In the genomic region with DNA sequence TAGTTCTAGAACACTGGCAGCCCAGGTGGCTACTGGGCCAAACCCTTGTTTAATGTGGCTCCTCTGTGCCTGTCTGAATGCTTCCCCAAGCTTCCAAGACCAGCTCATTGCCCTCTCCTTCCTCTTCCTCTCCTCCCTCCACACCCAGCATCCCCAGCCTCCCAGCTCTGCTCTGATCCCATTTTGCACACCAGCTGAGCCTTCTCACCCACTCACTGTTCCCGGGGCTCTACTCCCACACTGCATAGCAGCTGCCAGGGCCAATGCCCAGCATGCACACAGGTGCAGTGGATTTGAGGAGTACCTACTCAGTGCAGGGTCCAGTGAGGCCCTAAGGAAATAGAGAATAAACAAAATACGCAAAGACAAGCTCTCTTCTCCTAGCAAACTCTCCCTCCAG, we compare ENCODE assay signal across 16 cellular contexts.
"Had no signal": no experiment of that assay in that cellular context is flagged by ENCODE, and none has a peak within 500 bp of the region (broad histone marks: within the 10 kb centered on the region; RNA-seq: fewer than 3 reads in every experiment).

No MANE protein-coding gene starts in this region.

- H3K4me2 ChIP-seq: smooth muscle cell had no signal

- H3K36me3 Mint-ChIP-seq: mesothelial cell of epicardium; naive B cell; natural killer cell treated with Interleukin-12 subunit alpha and Interleukin-12 subunit beta and Interleukin-15 and Interleukin-18, amount 100 ng/mL, for 72 hours; stimulated activated memory B cell treated with anti-CD40 and anti-IgM and Interleukin-4, amounts not matched to agents 10 μg/mL and 1 μg/mL and 100 μg/mL, for 72 hours; type B pancreatic cell had no signal

- H3K4me3 ChIP-seq: dorsolateral prefrontal cortex, mucosa of descending colon, ovary, psoas muscle, smooth muscle cell, testis, tibial artery had no signal

- H3K4me1 Mint-ChIP-seq: neural crest cell had no signal

- H3K27me3 ChIP-seq: dorsolateral prefrontal cortex, ovary, testis, tibial artery had no signal

- H3K4me1 ChIP-seq: psoas muscle, testis, tibial artery had no signal

- H3K9me3 Mint-ChIP-seq: mesothelial cell of epicardium; naive B cell; natural killer cell treated with Interleukin-12 subunit alpha and Interleukin-12 subunit beta and Interleukin-15 and Interleukin-18, amount 100 ng/mL, for 72 hours; neural crest cell; stimulated activated memory B cell treated with anti-CD40 and anti-IgM and Interleukin-4, amounts not matched to agents 10 μg/mL and 1 μg/mL and 100 μg/mL, for 72 hours; type B pancreatic cell had no signal

- H3K27ac Mint-ChIP-seq: mesothelial cell of epicardium; natural killer cell treated with Interleukin-12 subunit alpha and Interleukin-12 subunit beta and Interleukin-15 and Interleukin-18, amount 100 ng/mL, for 72 hours; stimulated activated memory B cell treated with anti-CD40 and anti-IgM and Interleukin-4, amounts not matched to agents 10 μg/mL and 1 μg/mL and 100 μg/mL, for 72 hours; type B pancreatic cell had no signal

- H3K27ac ChIP-seq: ovary, psoas muscle, testis, tibial artery had no signal

- FAIRE-seq: colon, frontal cortex, kidney had no signal

- H3K36me3 ChIP-seq: ovary, tibial artery had no signal

- H3K9me3 ChIP-seq: mucosa of descending colon, ovary, psoas muscle, testis, tibial artery had no signal

- H3K4me3 Mint-ChIP-seq: mesothelial cell of epicardium; naive B cell; natural killer cell treated with Interleukin-12 subunit alpha and Interleukin-12 subunit beta and Interleukin-15 and Interleukin-18, amount 100 ng/mL, for 72 hours; neural crest cell; stimulated activated memory B cell treated with anti-CD40 and anti-IgM and Interleukin-4, amounts not matched to agents 10 μg/mL and 1 μg/mL and 100 μg/mL, for 72 hours; type B pancreatic cell had no signal
